8 cellular contexts compared by ENCODE assay signal in genomic region chr6:160991411-160992322, GRCh38. TPM values are rescaled to one million over a fixed set of nuclear protein-coding genes. Genes with fewer than 3 reads are reported as not detected.
DNase-seq lines count a peak whose midpoint lies in the region; ATAC-seq and TF ChIP-seq lines count a peak whose summit lies in the region.

Gene MAP3K4 (plus strand): TSS chr6:160991769. CDS start chr6:160991932, 163 bp downstream.

- peak; percentile 69 for ATAC-seq in GM21515 (IDR thresholded peaks at IDR 0.05; ENCODE audit: unreplicated experiment)
- ATAC-seq in stimulated activated naive CD8-positive, alpha-beta T cell treated with anti-CD3 and anti-CD28 coated beads, Interleukin-15, amount 100 ng/mL, for 72 hours: peak; percentile 76

- H3K4me3 Mint-ChIP-seq in activated T-helper 2 cell treated with anti-CD3 and anti-CD28 coated beads, Interferon-gamma antibody, Interleukin-2, Interleukin-4, amounts not matched to agents 10 μg/mL and 5 μg/mL and 100 μg/mL, durations not matched to agents 14 hours and 24 hours and 36 hours (ENCODE audit: low read depth): peak within 1 kb of the TSS; percentile 92
- peak within 1 kb of the TSS; percentile 98 for H3K4me3 Mint-ChIP-seq in nephron progenitor cell
- H3K4me3 Mint-ChIP-seq in stimulated activated naive CD8-positive, alpha-beta T cell treated with anti-CD3 and anti-CD28 coated beads, Interleukin-15, amount 100 ng/mL, for 72 hours: peak within 1 kb of the TSS; percentile 89 to 97

- intact Hi-C loops in activated T-helper 2 cell treated with anti-CD3 and anti-CD28 coated beads, Interferon-gamma antibody, Interleukin-2, Interleukin-4, amounts not matched to agents 10 μg/mL and 5 μg/mL and 100 μg/mL, durations not matched to agents 14 hours and 24 hours and 36 hours (cut with micrococcal nuclease): loop anchor here (1.0 to 5.0 kb wide), 8 partner anchors 61 to 469 kb away; no protein-coding TSS in a partner anchor

- peaks cover 7% of the 10 kb centered on the region for H3K36me3 Mint-ChIP-seq in activated T-helper 2 cell treated with anti-CD3 and anti-CD28 coated beads, Interferon-gamma antibody, Interleukin-2, Interleukin-4, amounts not matched to agents 10 μg/mL and 5 μg/mL and 100 μg/mL, durations not matched to agents 14 hours and 24 hours and 36 hours (ENCODE audit: low read depth)
- peaks cover 14% of the 10 kb centered on the region for H3K36me3 Mint-ChIP-seq in nephron progenitor cell (ENCODE audit: low read depth)

- H3K9me3 Mint-ChIP-seq in activated T-helper 2 cell treated with anti-CD3 and anti-CD28 coated beads, Interferon-gamma antibody, Interleukin-2, Interleukin-4, amounts not matched to agents 10 μg/mL and 5 μg/mL and 100 μg/mL, durations not matched to agents 14 hours and 24 hours and 36 hours: no peaks in the 10 kb centered on the region
- H3K9me3 Mint-ChIP-seq in nephron progenitor cell: peaks cover 5% of the 10 kb centered on the region
- H3K9me3 Mint-ChIP-seq in stimulated activated naive CD8-positive, alpha-beta T cell treated with anti-CD3 and anti-CD28 coated beads, Interleukin-15, amount 100 ng/mL, for 72 hours: peaks cover 0 to 8% of the 10 kb centered on the region in 2 donors

- peak within 1 kb of the TSS; percentile 85 for H3K27ac Mint-ChIP-seq in activated T-helper 2 cell treated with anti-CD3 and anti-CD28 coated beads, Interferon-gamma antibody, Interleukin-2, Interleukin-4, amounts not matched to agents 10 μg/mL and 5 μg/mL and 100 μg/mL, durations not matched to agents 14 hours and 24 hours and 36 hours
- H3K27ac Mint-ChIP-seq in nephron progenitor cell: peak within 1 kb of the TSS; percentile 96
- H3K27ac Mint-ChIP-seq in stimulated activated naive CD8-positive, alpha-beta T cell treated with anti-CD3 and anti-CD28 coated beads, Interleukin-15, amount 100 ng/mL, for 72 hours: peak within 1 kb of the TSS; percentile 45 to 96

- H3K4me3 ChIP-seq in fibroblast of pulmonary artery (replicated peaks; ENCODE audit: low read depth, low read length): peak within 1 kb of the TSS; percentile 84

- DNase-seq in DMS53 treated with DMSO at 0.1 percent for 48 hours (lab: John Stamatoyannopoulos, UW; ENCODE audit: unreplicated experiment): peak; percentile 42
- peak; percentile 87 for DNase-seq in HuH-7 (ENCODE audit: low spot score)
- peak; percentile 58 for DNase-seq in RWPE1 (ENCODE audit: low spot score)
- DNase-seq in activated T-helper 2 cell treated with anti-CD3 and anti-CD28 coated beads, Interferon-gamma antibody, Interleukin-2, Interleukin-4, amounts not matched to agents 10 μg/mL and 5 μg/mL and 100 μg/mL, durations not matched to agents 14 hours and 24 hours and 36 hours (ENCODE audit: low spot score): peak; percentile 79
- peak; percentile 81 for DNase-seq in fibroblast of pulmonary artery (ENCODE audit: low read depth)
- peak; percentile 88 for DNase-seq in nephron progenitor cell
- DNase-seq in stimulated activated naive CD8-positive, alpha-beta T cell treated with anti-CD3 and anti-CD28 coated beads, Interleukin-15, amount 100 ng/mL, for 72 hours: peak; percentile 83

- peak within 1 kb of the TSS; percentile 96 for H3K27ac ChIP-seq in RWPE1

- POLR2A ChIA-PET in RWPE1 (lab: Yijun Ruan, JAX; ENCODE audit: low non-redundant PET): interaction anchor here (0.9 kb wide), 1 partner anchor 41 kb away, joined by 3 read pairs; no protein-coding TSS in a partner anchor

- H3K4me1 Mint-ChIP-seq in activated T-helper 2 cell treated with anti-CD3 and anti-CD28 coated beads, Interferon-gamma antibody, Interleukin-2, Interleukin-4, amounts not matched to agents 10 μg/mL and 5 μg/mL and 100 μg/mL, durations not matched to agents 14 hours and 24 hours and 36 hours (ENCODE audit: low read depth): peaks cover 21% of the 10 kb centered on the region
- peaks cover 38% of the 10 kb centered on the region for H3K4me1 Mint-ChIP-seq in nephron progenitor cell
- H3K4me1 Mint-ChIP-seq in stimulated activated naive CD8-positive, alpha-beta T cell treated with anti-CD3 and anti-CD28 coated beads, Interleukin-15, amount 100 ng/mL, for 72 hours: peaks cover 31% of the 10 kb centered on the region

- CTCF ChIA-PET in RWPE1 (lab: Yijun Ruan, JAX): interaction anchor here (0.5 to 2.1 kb wide), 8 partner anchors 10 to 522 kb away, joined by 3 to 30 read pairs (median 4); no protein-coding TSS in a partner anchor

- H3K27me3 Mint-ChIP-seq in activated T-helper 2 cell treated with anti-CD3 and anti-CD28 coated beads, Interferon-gamma antibody, Interleukin-2, Interleukin-4, amounts not matched to agents 10 μg/mL and 5 μg/mL and 100 μg/mL, durations not matched to agents 14 hours and 24 hours and 36 hours (ENCODE audit: low read depth): peaks cover 19% of the 10 kb centered on the region
- peaks cover 2% of the 10 kb centered on the region for H3K27me3 Mint-ChIP-seq in nephron progenitor cell (ENCODE audit: low read depth, poor library complexity)
- H3K27me3 Mint-ChIP-seq in stimulated activated naive CD8-positive, alpha-beta T cell treated with anti-CD3 and anti-CD28 coated beads, Interleukin-15, amount 100 ng/mL, for 72 hours: peaks cover 5% of the 10 kb centered on the region

- no peak for TF ChIP-seq CTCF in RWPE1 (conservative IDR thresholded peaks at IDR 0.05; ENCODE audit: low read depth)
- no peak for TF ChIP-seq CTCF in fibroblast of pulmonary artery (IDR thresholded peaks at IDR 0.05; ENCODE audit: low read length, missing control alignments)
- no peak for TF ChIP-seq CTCF in nephron progenitor cell (IDR thresholded peaks at IDR 0.05)

RNA-seq across cellular contexts. Expression of gene MAP3K4, which starts in this region (rescaled TPM):
- 49.3 and 53.7 TPM in 2 replicates for total RNA-seq in activated T-helper 2 cell treated with anti-CD3 and anti-CD28 coated beads, Interferon-gamma antibody, Interleukin-2, Interleukin-4, amounts not matched to agents 10 μg/mL and 5 μg/mL and 100 μg/mL, durations not matched to agents 14 hours and 24 hours and 36 hours

Comparison
In these comparisons a context has a peak if more than half of its experiments do, and no peak if none do; other contexts are left out.
1. Peak in every context shown above with its lines: DNase-seq, ATAC-seq, H3K4me3 ChIP-seq and H3K27ac ChIP-seq.